31 cellular contexts compared by ENCODE assay signal in genomic region chr2:83528746-83529145, GRCh38.
"Had no signal": no experiment of that assay in that cellular context is flagged by ENCODE, and none has a peak within 500 bp of the region (broad histone marks: within the 10 kb centered on the region; RNA-seq: fewer than 3 reads in every experiment).

No MANE protein-coding gene starts in this region.

- H3K36me3 Mint-ChIP-seq: activated naive CD4-positive, alpha-beta T cell treated with anti-CD3 and anti-CD28 coated beads, Interleukin-2, amount 50 U/mL, for 24 hours; activated naive CD8-positive, alpha-beta T cell treated with anti-CD3 and anti-CD28 coated beads, Interleukin-2, amount 10 ng/mL, durations not matched to agents 7 days and 5 days had no signal

- H3K27me3 Mint-ChIP-seq: activated CD4-positive, alpha-beta T cell treated with anti-CD3 and anti-CD28 coated beads, Interleukin-2, amount 10 ng/mL, durations not matched to agents 24 days and 14 days; activated CD8-positive, alpha-beta T cell treated with anti-CD3 and anti-CD28 coated beads for 36 hours; activated naive CD4-positive, alpha-beta T cell treated with anti-CD3 and anti-CD28 coated beads, Interleukin-2, amount 50 U/mL, for 24 hours; activated naive CD8-positive, alpha-beta T cell treated with anti-CD3 and anti-CD28 coated beads, Interleukin-2, amount 10 ng/mL, durations not matched to agents 7 days and 5 days had no signal

- H3K36me3 ChIP-seq: ascending aorta, breast epithelium, Peyer's patch, SJSA1 had no signal

- H3K9me3 ChIP-seq: ascending aorta, breast epithelium, Peyer's patch, SJSA1, SK-N-SH had no signal

- H3K4me2 ChIP-seq: KMS-11, SK-N-SH had no signal

- H3K4me3 ChIP-seq: ascending aorta, breast epithelium, Peyer's patch, SJSA1 had no signal

- H3K27me3 ChIP-seq: ascending aorta, breast epithelium, Peyer's patch, SJSA1 had no signal

- DNase-seq: activated CD4-positive, alpha-beta T cell treated with anti-CD3 and anti-CD28 coated beads, Interleukin-2, amount 10 ng/mL, durations not matched to agents 24 days and 14 days; activated CD4-positive, alpha-beta T cell treated with anti-CD3 and anti-CD28 coated beads, Interleukin-2, amount 50 U/mL, for 4 hours; activated CD8-positive, alpha-beta T cell treated with anti-CD3 and anti-CD28 coated beads for 36 hours; activated gamma-delta T cell; activated naive CD4-positive, alpha-beta T cell treated with Interleukin-2 at 50 U/mL for 16 hours; activated naive CD8-positive, alpha-beta T cell treated with anti-CD3 and anti-CD28 coated beads, Interleukin-2, amount 10 ng/mL, durations not matched to agents 7 days and 5 days; activated T-cell treated with anti-CD3 and anti-CD28 coated beads, Interleukin-2, amount 50 U/mL, for 1 hour; activated T-cell treated with anti-CD3 and anti-CD28 coated beads, Interleukin-2, amount 50 U/mL, for 72 hours; amygdala; MM.1S; MV-4-11; NCI-H1092; NCI-H146; NCI-H2081; NCI-H2227 treated with DMSO at 0.1 percent for 48 hours; NCI-H446; NCI-H510A treated with DMSO at 0.1 percent for 48 hours; NK-92 treated with Interleukin-12 subunit alpha and Interleukin-12 subunit beta, amount 100 ng/mL, for 24 hours; PC-3; Peyer's patch; RPMI8226; SHP77 treated with DMSO at 0.1 percent for 48 hours; SK-N-SH had no signal

- H3K4me1 Mint-ChIP-seq: activated CD4-positive, alpha-beta T cell treated with anti-CD3 and anti-CD28 coated beads, Interleukin-2, amount 10 ng/mL, durations not matched to agents 24 days and 14 days; activated naive CD4-positive, alpha-beta T cell treated with anti-CD3 and anti-CD28 coated beads, Interleukin-2, amount 50 U/mL, for 24 hours; activated naive CD8-positive, alpha-beta T cell treated with anti-CD3 and anti-CD28 coated beads, Interleukin-2, amount 10 ng/mL, durations not matched to agents 7 days and 5 days had no signal

- H3K27ac Mint-ChIP-seq: activated CD4-positive, alpha-beta T cell treated with anti-CD3 and anti-CD28 coated beads, Interleukin-2, amount 10 ng/mL, durations not matched to agents 24 days and 14 days; activated CD8-positive, alpha-beta T cell treated with anti-CD3 and anti-CD28 coated beads for 36 hours; activated naive CD4-positive, alpha-beta T cell treated with anti-CD3 and anti-CD28 coated beads, Interleukin-2, amount 50 U/mL, for 24 hours; activated naive CD8-positive, alpha-beta T cell treated with anti-CD3 and anti-CD28 coated beads, Interleukin-2, amount 10 ng/mL, durations not matched to agents 7 days and 5 days; activated T-cell treated with anti-CD3 and anti-CD28 coated beads, Interleukin-2, amount 50 U/mL, for 72 hours; activated T-helper 2 cell treated with anti-CD3 and anti-CD28 coated beads, Interferon-gamma antibody, Interleukin-2, Interleukin-4, amounts not matched to agents 10 μg/mL and 5 μg/mL and 100 μg/mL, durations not matched to agents 14 hours and 24 hours and 36 hours; T-helper 1 cell treated with Interleukin-12 subunit alpha and Interleukin-12 subunit beta and Interleukin-4 antibody, amounts not matched to agents 30 μg/mL and 1 μg/mL, for 36 hours; T-helper 2 cell treated with Interferon-gamma antibody and Interleukin-4, amounts not matched to agents 5 μg/mL and 100 μg/mL, for 36 hours had no signal

- H3K9ac ChIP-seq: KMS-11, SK-N-SH had no signal

- H3K9me3 Mint-ChIP-seq: activated CD4-positive, alpha-beta T cell treated with anti-CD3 and anti-CD28 coated beads, Interleukin-2, amount 10 ng/mL, durations not matched to agents 24 days and 14 days; T-helper 2 cell treated with Interferon-gamma antibody and Interleukin-4, amounts not matched to agents 5 μg/mL and 100 μg/mL, for 36 hours had no signal

- H3K4me3 Mint-ChIP-seq: activated CD4-positive, alpha-beta T cell treated with anti-CD3 and anti-CD28 coated beads, Interleukin-2, amount 10 ng/mL, durations not matched to agents 24 days and 14 days; activated CD8-positive, alpha-beta T cell treated with anti-CD3 and anti-CD28 coated beads for 36 hours; activated naive CD4-positive, alpha-beta T cell treated with anti-CD3 and anti-CD28 coated beads, Interleukin-2, amount 50 U/mL, for 24 hours; activated naive CD8-positive, alpha-beta T cell treated with anti-CD3 and anti-CD28 coated beads, Interleukin-2, amount 10 ng/mL, durations not matched to agents 7 days and 5 days; activated T-cell treated with anti-CD3 and anti-CD28 coated beads, Interleukin-2, amount 50 U/mL, for 72 hours; T-helper 1 cell treated with Interleukin-12 subunit alpha and Interleukin-12 subunit beta and Interleukin-4 antibody, amounts not matched to agents 30 μg/mL and 1 μg/mL, for 36 hours; T-helper 2 cell treated with Interferon-gamma antibody and Interleukin-4, amounts not matched to agents 5 μg/mL and 100 μg/mL, for 36 hours had no signal

- H3K4me1 ChIP-seq: ascending aorta, breast epithelium, Peyer's patch, SJSA1 had no signal

- H3K27ac ChIP-seq: ascending aorta, breast epithelium, KMS-11, Peyer's patch, SJSA1 had no signal
